Comparison of ENCODE assay signal across 19 cellular contexts in genomic region chr2:226763320-226763719, GRCh38. TPM values are rescaled to one million over a fixed set of nuclear protein-coding genes. Genes with fewer than 3 reads are reported as not detected.
DNase-seq lines count a peak whose midpoint lies in the region; ATAC-seq and TF ChIP-seq lines count a peak whose summit lies in the region.
"Had no signal": no experiment of that assay in that cellular context is flagged by ENCODE, and none has a peak within 500 bp of the region (broad histone marks: within the 10 kb centered on the region; RNA-seq: fewer than 3 reads in every experiment).

No MANE protein-coding gene starts in this region.

- H3K79me1 ChIP-seq in mesenchymal stem cell (replicated peaks; ENCODE audit: low read length, poor library complexity, severe bottlenecking), result peaks cover 13% of the 10 kb centered on the region

- H3K9me3 Mint-ChIP-seq in type B pancreatic cell, result peaks cover 16% of the 10 kb centered on the region
- H3K9me3 Mint-ChIP-seq: central memory CD8-positive, alpha-beta T cell had no signal

- H3K4me3 Mint-ChIP-seq in type B pancreatic cell, result no peak overlapping the region
- H3K4me3 Mint-ChIP-seq: activated CD8-positive, alpha-beta T cell treated with anti-CD3 and anti-CD28 coated beads, Interleukin-2, amount 10 ng/mL, durations not matched to agents 7 days and 5 days; central memory CD8-positive, alpha-beta T cell; immature natural killer cell had no signal

- no peak overlapping the region for H3K23ac ChIP-seq in mesenchymal stem cell (ENCODE audit: low read length in 2 of 2)

- H3K27ac ChIP-seq in mammary epithelial cell (ENCODE audit: insufficient read depth, low read depth, low read length) (peak overlapping the region; percentile 75), mesenchymal stem cell (ENCODE audit: low read length, poor library complexity, severe bottlenecking) (peak overlapping the region; percentile 35)
- H3K27ac ChIP-seq: C4-2B, RWPE1, testis, VCaP had no signal

- H3K4me3 ChIP-seq in mammary epithelial cell (replicated peaks in 1 of 3; ENCODE audit: insufficient read depth in 1 of 3, low read depth in 2 of 3, low read length in 3 of 3) (no peak overlapping the region), mesenchymal stem cell (ENCODE audit: insufficient read depth in 1 of 2, low read depth in 1 of 2, low read length in 2 of 2) (no peak overlapping the region)
- H3K4me3 ChIP-seq: testis had no signal

- no peak overlapping the region for H2AK5ac ChIP-seq in mesenchymal stem cell (ENCODE audit: low read length, severe bottlenecking)

- BruUV-seq in mammary epithelial cell (replicated peaks; lab: Mats Ljungman, UMichigan), result no TSS peak

- no peak overlapping the region for H4K8ac ChIP-seq in mesenchymal stem cell (ENCODE audit: low read length)

- H3K4me1 ChIP-seq in mammary epithelial cell (ENCODE audit: insufficient read depth, low read length) (peaks cover 37% of the 10 kb centered on the region), mesenchymal stem cell (ENCODE audit: control insufficient read depth, insufficient read depth, low read depth, low read length) (peaks cover 3% of the 10 kb centered on the region)

- dilution Hi-C loops in mammary epithelial cell (cut with HindIII; ENCODE audit: low sequenced_read_pairs), result no loop called here

- in situ Hi-C loops in mammary epithelial cell (cut with MboI; ENCODE audit: low sequenced_read_pairs in 2 of 2), result no loop called here

- no peak overlapping the region for H2BK12ac ChIP-seq in mesenchymal stem cell (ENCODE audit: low read length in 2 of 2)

- intact Hi-C loops in mammary epithelial cell (cut with micrococcal nuclease), result loop anchor here (5.0 kb wide), 1 partner anchor 316 kb away; no protein-coding TSS in a partner anchor

- peaks cover 93% of the 10 kb centered on the region for H3K79me2 ChIP-seq in mammary epithelial cell (ENCODE audit: insufficient read depth, low read length)

- no peak overlapping the region for H3K4ac ChIP-seq in mesenchymal stem cell (ENCODE audit: low read depth in 1 of 2, low read length in 2 of 2)

- DNase-seq in HS-5 (ENCODE audit: low read depth) (peak; percentile 8), mammary epithelial cell (peak; percentile 65), mesenchymal stem cell (no peak), type B pancreatic cell (ENCODE audit: extremely low spot score, unreplicated experiment) (no peak), NCI-H2029 (lab: John Stamatoyannopoulos, UW) (no peak), DMS79 (lab: John Stamatoyannopoulos, UW) (no peak)
- DNase-seq: activated CD8-positive, alpha-beta T cell treated with anti-CD3 and anti-CD28 coated beads, Interleukin-2, amount 10 ng/mL, durations not matched to agents 7 days and 5 days; DMS79 treated with DMSO at 0.1 percent for 48 hours; immature natural killer cell; KG1; NCI-H1105 treated with DMSO at 0.1 percent for 48 hours; NCI-H345; NK-92 treated with Interleukin-12 subunit alpha and Interleukin-12 subunit beta, amount 100 ng/mL, for 24 hours; testis had no signal

- H3K4me1 Mint-ChIP-seq in type B pancreatic cell (ENCODE audit: unreplicated experiment), result no peaks in the 10 kb centered on the region
- H3K4me1 Mint-ChIP-seq: central memory CD8-positive, alpha-beta T cell; immature natural killer cell had no signal

- CTCF ChIA-PET in mammary epithelial cell (lab: Charles Lee; ENCODE audit: low non-redundant PET), result interaction anchor here (0.5 to 0.6 kb wide), 2 partner anchors 11 to 37 kb away, joined by 3 read pairs; no protein-coding TSS in a partner anchor

- no peak overlapping the region for H3K18ac ChIP-seq in mesenchymal stem cell (ENCODE audit: low read depth in 1 of 2, low read length in 2 of 2)

- H4K20me1 ChIP-seq in mammary epithelial cell (ENCODE audit: insufficient read depth, low read length), result no peaks in the 10 kb centered on the region

- no peak for ATAC-seq in HG03354 (IDR thresholded peaks at IDR 0.05; ENCODE audit: poor library complexity, severe bottlenecking, unreplicated experiment)
- ATAC-seq: activated CD8-positive, alpha-beta T cell treated with anti-CD3 and anti-CD28 coated beads, Interleukin-2, amount 10 ng/mL, durations not matched to agents 7 days and 5 days had no signal

- peaks cover 38% of the 10 kb centered on the region for H3K36me3 Mint-ChIP-seq in type B pancreatic cell
- H3K36me3 Mint-ChIP-seq: immature natural killer cell had no signal

- 14% methylated on average over 3 of the region's 3 CpGs for WGBS in mammary epithelial cell (ENCODE audit: low coverage, missing lambda C conversion rate)
- 89% methylated on average over 3 of the region's 3 CpGs for WGBS in mesenchymal stem cell

- H3K36me3 ChIP-seq in mammary epithelial cell (ENCODE audit: insufficient read depth, low read length), result peaks cover 13% of the 10 kb centered on the region
- H3K36me3 ChIP-seq in mesenchymal stem cell (ENCODE audit: control insufficient read depth in 1 of 2, insufficient read depth in 2 of 2, low read depth in 1 of 2, low read length in 2 of 2), result peaks cover 3 to 27% of the 10 kb centered on the region in 2 experiments

- H2BK120ac ChIP-seq in mesenchymal stem cell (ENCODE audit: low read depth, low read length), result no peak overlapping the region

- H3K4me2 ChIP-seq in mammary epithelial cell (ENCODE audit: insufficient read depth, low read depth, low read length), result peak overlapping the region; percentile 55
- no peak overlapping the region for H3K4me2 ChIP-seq in mesenchymal stem cell (ENCODE audit: low read length, poor library complexity, severe bottlenecking)

- H2AFZ ChIP-seq in mammary epithelial cell (ENCODE audit: low read depth, low read length) (no peak overlapping the region), mesenchymal stem cell (ENCODE audit: low read depth, low read length) (no peak overlapping the region)

- H4K91ac ChIP-seq in mesenchymal stem cell (ENCODE audit: low read length), result no peak overlapping the region

- TF ChIP-seq CTCF in mammary epithelial cell (conservative IDR thresholded peaks at IDR 0.05 in 1 of 2, IDR thresholded peaks at IDR 0.05 in 1 of 2; ENCODE audit: extremely low read depth in 1 of 2, insufficient read depth in 1 of 2, low read depth in 1 of 2, low read length in 2 of 2) (no peak), type B pancreatic cell (conservative IDR thresholded peaks at IDR 0.05) (no peak)

- H3K9me3 ChIP-seq in mammary epithelial cell (replicated peaks; ENCODE audit: insufficient read depth, low read length) (peaks cover 5% of the 10 kb centered on the region), mesenchymal stem cell (ENCODE audit: control insufficient read depth, low read length) (no peaks in the 10 kb centered on the region)
- H3K9me3 ChIP-seq: testis had no signal

- peak overlapping the region; percentile 22 for H3K27ac Mint-ChIP-seq in type B pancreatic cell
- H3K27ac Mint-ChIP-seq: activated CD8-positive, alpha-beta T cell treated with anti-CD3 and anti-CD28 coated beads, Interleukin-2, amount 10 ng/mL, durations not matched to agents 7 days and 5 days; immature natural killer cell had no signal

- H2BK15ac ChIP-seq in mesenchymal stem cell (ENCODE audit: low read depth, poor library complexity, severe bottlenecking), result no peak overlapping the region

- H3K27me3 ChIP-seq in mammary epithelial cell (ENCODE audit: insufficient read depth, low read length) (no peaks in the 10 kb centered on the region), mesenchymal stem cell (ENCODE audit: control insufficient read depth in 1 of 2, insufficient read depth in 1 of 2, low read length in 2 of 2) (no peaks in the 10 kb centered on the region)
- H3K27me3 ChIP-seq: testis had no signal

- H3K27me3 Mint-ChIP-seq in type B pancreatic cell, result no peaks in the 10 kb centered on the region
- H3K27me3 Mint-ChIP-seq: central memory CD8-positive, alpha-beta T cell had no signal

- H3K9ac ChIP-seq in mammary epithelial cell (ENCODE audit: insufficient read depth, low read length), result no peak overlapping the region
- no peak overlapping the region for H3K9ac ChIP-seq in mesenchymal stem cell (ENCODE audit: low read length)

- H2BK5ac ChIP-seq in mesenchymal stem cell (ENCODE audit: low read depth, low read length, poor library complexity, severe bottlenecking), result no peak overlapping the region

- H3K14ac ChIP-seq in mesenchymal stem cell (ENCODE audit: low read length in 2 of 2), result no peak overlapping the region

RNA-seq across cellular contexts. Expression of gene IRS1, which starts 36.3 kb away (rescaled TPM):
- total RNA-seq in mammary epithelial cell, result 10 to 100 TPM; 25.8 to 36.2 TPM
- polyA plus RNA-seq in mammary epithelial cell, result 27.6 TPM
- polyA minus RNA-seq in mammary epithelial cell, result 45.6 TPM
- 30.0 TPM for polyA plus RNA-seq in mesenchymal stem cell (2013, experiment 1 of 2)
- polyA plus RNA-seq in mesenchymal stem cell (2013, experiment 2 of 2), result 28.7 TPM
- 16.0 and 25.9 TPM in 2 replicates for total RNA-seq in type B pancreatic cell (ENCODE audit: low replicate concordance)

Comparison
In these comparisons a context has a peak if more than half of its experiments do, and no peak if none do; other contexts are left out.
1. DNase-seq: peak in HS-5 (single experiment) and mammary epithelial cell (single experiment); none in mesenchymal stem cell (single experiment), type B pancreatic cell (single experiment), NCI-H2029 (single experiment) and DMS79 (single experiment).